In genomic region chr17:32487460-32488176, GRCh38 we compare ENCODE assay signal across 8 cellular contexts. TPM values are rescaled to one million over a fixed set of nuclear protein-coding genes. Genes with fewer than 3 reads are reported as not detected.
A peak's percentile ranks its signal among the peaks of the same experiment; 100 is the strongest.
DNase-seq lines count a peak whose midpoint lies in the region; ATAC-seq and TF ChIP-seq lines count a peak whose summit lies in the region.

No MANE protein-coding gene starts in this region.

- POLR2A ChIA-PET in MCF 10A (lab: Yijun Ruan, JAX): interaction anchor here (0.6 to 1.9 kb wide), 8 partner anchors 9 to 389 kb away, joined by 3 to 11 read pairs (median 4); partner anchors contain the start of genes MYO1D and PSMD11

- peak overlapping the region; percentile 52 for H3K4me3 ChIP-seq in NT2/D1 (ENCODE audit: insufficient read length, low read depth)
- H3K4me3 ChIP-seq in lower lobe of right lung: peak overlapping the region; percentile 60
- peak overlapping the region; percentile 62 to 63 for H3K4me3 ChIP-seq in tibial artery

- no TSS peak for BruUV-seq in MCF 10A (replicated peaks; lab: Mats Ljungman, UMichigan)

- peak; percentile 53 for DNase-seq in stimulated activated CD4-positive, alpha-beta T cell treated with anti-CD3 and anti-CD28 coated beads, Interleukin-15, amount 100 ng/mL, for 24 hours
- DNase-seq in stimulated activated CD4-positive, alpha-beta T cell treated with anti-CD3 and anti-CD28 coated beads, Interleukin-12 subunit alpha, Interleukin-12 subunit beta, amount 100 ng/mL, for 4 hours: no peak
- no peak for DNase-seq in NT2/D1 (ENCODE audit: low read depth, low spot score)
- no peak for DNase-seq in MCF 10A (ENCODE audit: unreplicated experiment)
- DNase-seq in lower lobe of right lung: peak; percentile 45
- no peak for DNase-seq in tibial artery
- DNase-seq in T-helper 9 cell: no peak
- DNase-seq in NCI-H187 treated with DMSO at 0.1 percent for 48 hours (lab: John Stamatoyannopoulos, UW): no peak

- no peak for ATAC-seq in lower lobe of right lung

- peaks cover 29% of the 10 kb centered on the region for H3K36me3 Mint-ChIP-seq in MCF 10A (ENCODE audit: insufficient read depth, unreplicated experiment)

- H3K27ac ChIP-seq in lower lobe of right lung: no peak overlapping the region
- H3K27ac ChIP-seq in tibial artery: no peak overlapping the region

- TF ChIP-seq CTCF in MCF 10A (IDR thresholded peaks at IDR 0.05; ENCODE audit: unreplicated experiment): no peak
- TF ChIP-seq CTCF in lower lobe of right lung (IDR thresholded peaks at IDR 0.05): no peak
- TF ChIP-seq CTCF in tibial artery (IDR thresholded peaks at IDR 0.05): no peak

- intact Hi-C loops in MCF 10A (cut with micrococcal nuclease) (loop anchor here (1.0 kb wide), 1 partner anchor 268 kb away; no protein-coding TSS in a partner anchor), lower lobe of right lung (cut with DNase I) (no loop called here), tibial artery (cut with DNase I; ENCODE audit: low total_unique reads) (loop anchor here (10.0 kb wide), 1 partner anchor 277 kb away; no protein-coding TSS in a partner anchor)

- no peaks in the 10 kb centered on the region for H3K27me3 Mint-ChIP-seq in MCF 10A (ENCODE audit: insufficient read depth, unreplicated experiment)

- peak overlapping the region; percentile 80 for H3K4me3 Mint-ChIP-seq in MCF 10A (ENCODE audit: unreplicated experiment)

- no peaks in the 10 kb centered on the region for H3K9me3 Mint-ChIP-seq in MCF 10A (ENCODE audit: unreplicated experiment)

- peaks cover 19% of the 10 kb centered on the region for H3K4me1 ChIP-seq in NT2/D1 (ENCODE audit: insufficient read depth, insufficient read length)
- peaks cover 41% of the 10 kb centered on the region for H3K4me1 ChIP-seq in lower lobe of right lung
- H3K4me1 ChIP-seq in tibial artery: peaks cover 0 to 38% (median 30%) of the 10 kb centered on the region in 4 donors

- peak overlapping the region; percentile 42 for H3K27ac Mint-ChIP-seq in MCF 10A (ENCODE audit: low read depth, unreplicated experiment)

- H3K9me3 ChIP-seq in NT2/D1 (ENCODE audit: insufficient read depth, low read length): no peaks in the 10 kb centered on the region
- H3K9me3 ChIP-seq in lower lobe of right lung: no peaks in the 10 kb centered on the region
- H3K9me3 ChIP-seq in tibial artery: no peaks in the 10 kb centered on the region

- H3K4me1 Mint-ChIP-seq in MCF 10A (ENCODE audit: insufficient read depth, unreplicated experiment): peaks cover 30% of the 10 kb centered on the region

- H3K36me3 ChIP-seq in NT2/D1 (ENCODE audit: insufficient read depth, insufficient read length, low read length) (peaks cover 34% of the 10 kb centered on the region), lower lobe of right lung (no peaks in the 10 kb centered on the region), tibial artery (peaks cover 0 to 4% (median 1%) of the 10 kb centered on the region in 3 donors)

- peak overlapping the region; percentile 58 for H3K9ac ChIP-seq in NT2/D1 (ENCODE audit: insufficient read length, low read depth)

- CTCF ChIA-PET in MCF 10A (lab: Yijun Ruan, JAX): interaction anchor here (0.6 to 2.2 kb wide), 9 partner anchors 8 to 945 kb away, joined by 3 to 8 read pairs (median 4); partner anchors contain the start of gene PSMD11

- H3K27me3 ChIP-seq in NT2/D1 (ENCODE audit: insufficient read depth, insufficient read length) (no peaks in the 10 kb centered on the region), lower lobe of right lung (ENCODE audit: low read depth) (no peaks in the 10 kb centered on the region), tibial artery (no peaks in the 10 kb centered on the region)

RNA-seq across cellular contexts. Expression of gene CDK5R1, which starts 0.8 kb away (rescaled TPM):
- 4.0 and 4.4 TPM in 2 replicates for total RNA-seq in MCF 10A (2022)
- 1.3 TPM for total RNA-seq in lower lobe of right lung

RNA-seq across cellular contexts. Expression of gene PSMD11, which starts 43.3 kb away (rescaled TPM):
- total RNA-seq in MCF 10A (2022): 123 and 134 TPM in 2 replicates
- total RNA-seq in lower lobe of right lung: 57.2 TPM

Comparison
In these comparisons a context has a peak if more than half of its experiments do, and no peak if none do; other contexts are left out.
1. DNase-seq: peak in stimulated activated CD4-positive, alpha-beta T cell treated with anti-CD3 and anti-CD28 coated beads, Interleukin-15, amount 100 ng/mL, for 24 hours (single experiment) and lower lobe of right lung (single experiment); none in stimulated activated CD4-positive, alpha-beta T cell treated with anti-CD3 and anti-CD28 coated beads, Interleukin-12 subunit alpha, Interleukin-12 subunit beta, amount 100 ng/mL, for 4 hours (single experiment), NT2/D1 (single experiment), MCF 10A (single experiment), tibial artery (0 of 2), T-helper 9 cell (single experiment) and NCI-H187 treated with DMSO at 0.1 percent for 48 hours (single experiment).
2. Peak in every context shown above with its lines, with median percentiles within 50 percentile points of each other: H3K4me3 ChIP-seq.